Comparison of ENCODE assay signal across 8 cellular contexts in the genomic region with DNA sequence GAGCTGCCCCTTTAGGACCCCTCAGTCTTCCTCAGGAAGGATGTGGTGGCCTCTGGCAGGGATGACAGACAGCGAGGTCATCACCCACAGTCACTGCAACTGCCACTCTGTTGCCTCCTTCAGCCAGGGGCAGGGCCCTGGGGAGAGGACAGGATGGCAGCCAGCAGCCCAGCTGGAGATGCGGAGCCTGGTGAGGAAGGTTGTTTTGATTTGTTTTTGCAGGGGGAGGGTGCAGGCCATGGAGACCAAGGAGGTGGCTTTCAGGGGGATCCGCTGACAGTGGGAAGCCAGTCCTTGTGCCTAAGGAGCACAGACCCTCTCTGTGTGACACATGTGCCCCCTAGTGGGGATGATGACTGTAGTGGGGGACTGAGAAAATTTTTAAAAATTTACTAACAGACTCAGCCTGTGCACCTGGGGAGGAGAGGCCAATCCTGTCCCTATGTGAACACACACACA. TPM values are rescaled to one million over a fixed set of nuclear protein-coding genes. Genes with fewer than 3 reads are reported as not detected.
DNase-seq lines count a peak whose midpoint lies in the region; ATAC-seq and TF ChIP-seq lines count a peak whose summit lies in the region.

No MANE protein-coding gene starts in this region.

- POLR2A ChIA-PET in activated CD4-positive, alpha-beta T cell treated with anti-CD3 and anti-CD28 coated beads, Interleukin-2, amount 10 ng/mL, durations not matched to agents 7 days and 5 days (lab: Charles Lee), result no interaction called here

- peak; percentile 70 for DNase-seq in activated gamma-delta T cell treated with Interleukin-2 at 50 U/mL for 16 hours
- no peak for DNase-seq in activated gamma-delta T cell (lab: John Stamatoyannopoulos, UW)
- DNase-seq in NCI-H146 treated with DMSO at 0.1 percent for 48 hours (lab: John Stamatoyannopoulos, UW; ENCODE audit: unreplicated experiment), result peak; percentile 22
- peak; percentile 79 for DNase-seq in activated CD4-positive, alpha-beta T cell treated with anti-CD3 and anti-CD28 coated beads, Interleukin-2, amount 10 ng/mL, durations not matched to agents 7 days and 5 days
- DNase-seq in effector CD8-positive, alpha-beta T cell (lab: John Stamatoyannopoulos, UW), result peak; percentile 49
- DNase-seq in memory B cell (ENCODE audit: low spot score in 2 of 2), result peak; percentile 58 to 67
- no peak for DNase-seq in thoracic aorta (ENCODE audit: low spot score)

- no peaks in the 10 kb centered on the region for H3K27me3 ChIP-seq in thoracic aorta (replicated peaks; ENCODE audit: insufficient read depth)

- H3K27ac ChIP-seq in thoracic aorta, result no peak overlapping the region

- no peak overlapping the region for H3K27ac Mint-ChIP-seq in activated CD4-positive, alpha-beta T cell treated with anti-CD3 and anti-CD28 coated beads, Interleukin-2, amount 10 ng/mL, durations not matched to agents 7 days and 5 days
- no peak overlapping the region for H3K27ac Mint-ChIP-seq in memory B cell

- CTCF ChIA-PET in activated CD4-positive, alpha-beta T cell treated with anti-CD3 and anti-CD28 coated beads, Interleukin-2, amount 10 ng/mL, durations not matched to agents 7 days and 5 days (lab: Charles Lee), result interaction anchor here (1.4 to 3.3 kb wide), 3 partner anchors 11 to 162 kb away, joined by 4 to 19 read pairs (median 7); no protein-coding TSS in a partner anchor

- no peak overlapping the region for H3K4me3 Mint-ChIP-seq in activated CD4-positive, alpha-beta T cell treated with anti-CD3 and anti-CD28 coated beads, Interleukin-2, amount 10 ng/mL, durations not matched to agents 7 days and 5 days
- no peak overlapping the region for H3K4me3 Mint-ChIP-seq in memory B cell

- no peaks in the 10 kb centered on the region for H3K4me1 ChIP-seq in thoracic aorta (ENCODE audit: control insufficient read depth in 1 of 2, low read depth in 2 of 2)

- ATAC-seq in memory B cell (ENCODE audit: low read depth) (peak; percentile 98), thoracic aorta (ENCODE audit: insufficient number of reproducible peaks, low FRiP score, low read depth) (no peak), HG03460 (IDR thresholded peaks at IDR 0.05; ENCODE audit: unreplicated experiment) (no peak)

- H3K27me3 Mint-ChIP-seq in activated CD4-positive, alpha-beta T cell treated with anti-CD3 and anti-CD28 coated beads, Interleukin-2, amount 10 ng/mL, durations not matched to agents 7 days and 5 days, result peaks cover 14% of the 10 kb centered on the region
- H3K27me3 Mint-ChIP-seq in memory B cell, result peaks cover 2% of the 10 kb centered on the region

- no peaks in the 10 kb centered on the region for H3K36me3 ChIP-seq in thoracic aorta

- H3K4me3 ChIP-seq in thoracic aorta, result no peak overlapping the region

- no peaks in the 10 kb centered on the region for H3K9me3 Mint-ChIP-seq in activated CD4-positive, alpha-beta T cell treated with anti-CD3 and anti-CD28 coated beads, Interleukin-2, amount 10 ng/mL, durations not matched to agents 7 days and 5 days
- H3K9me3 Mint-ChIP-seq in memory B cell, result no peaks in the 10 kb centered on the region

- TF ChIP-seq CTCF in thoracic aorta (IDR thresholded peaks at IDR 0.05), result peak; percentile 71

- no peaks in the 10 kb centered on the region for H3K36me3 Mint-ChIP-seq in activated CD4-positive, alpha-beta T cell treated with anti-CD3 and anti-CD28 coated beads, Interleukin-2, amount 10 ng/mL, durations not matched to agents 7 days and 5 days (ENCODE audit: low read depth)
- no peaks in the 10 kb centered on the region for H3K36me3 Mint-ChIP-seq in memory B cell

- no peaks in the 10 kb centered on the region for H3K9me3 ChIP-seq in thoracic aorta

- peaks cover 12% of the 10 kb centered on the region for H3K4me1 Mint-ChIP-seq in activated CD4-positive, alpha-beta T cell treated with anti-CD3 and anti-CD28 coated beads, Interleukin-2, amount 10 ng/mL, durations not matched to agents 7 days and 5 days
- H3K4me1 Mint-ChIP-seq in memory B cell, result no peaks in the 10 kb centered on the region

RNA-seq across cellular contexts. Expression of a gene that starts 7.4 kb away (rescaled TPM):
- not detected for total RNA-seq in activated CD4-positive, alpha-beta T cell treated with anti-CD3 and anti-CD28 coated beads, Interleukin-2, amount 10 ng/mL, durations not matched to agents 7 days and 5 days
- total RNA-seq in thoracic aorta, result 1 to 10 TPM; 1.9 to 2.4 TPM

RNA-seq across cellular contexts. Expression of a gene that starts 9.7 kb away (rescaled TPM):
- not detected for total RNA-seq in activated CD4-positive, alpha-beta T cell treated with anti-CD3 and anti-CD28 coated beads, Interleukin-2, amount 10 ng/mL, durations not matched to agents 7 days and 5 days
- total RNA-seq in thoracic aorta, result 10 to 100 TPM in 1 of 2 donors, 1 to 10 TPM in 1; 8.3 to 17.7 TPM

RNA-seq across cellular contexts. Expression of a gene that starts 38.4 kb away (rescaled TPM):
- not detected for total RNA-seq in activated CD4-positive, alpha-beta T cell treated with anti-CD3 and anti-CD28 coated beads, Interleukin-2, amount 10 ng/mL, durations not matched to agents 7 days and 5 days
- 1 to 10 TPM in 1 of 2 donors, not detected in 1; 1.8 TPM for total RNA-seq in thoracic aorta

RNA-seq across cellular contexts. Expression of a gene that starts 46.0 kb away (rescaled TPM):
- 10 to 100 TPM; 37.1 to 41.6 TPM for total RNA-seq in activated CD4-positive, alpha-beta T cell treated with anti-CD3 and anti-CD28 coated beads, Interleukin-2, amount 10 ng/mL, durations not matched to agents 7 days and 5 days
- total RNA-seq in thoracic aorta, result 100 to 1,000 TPM in 1 of 2 donors, 10 to 100 TPM in 1; 91.6 to 153 TPM

Comparison
In these comparisons a context has a peak if more than half of its experiments do, and no peak if none do; other contexts are left out.
1. DNase-seq: peak in activated gamma-delta T cell treated with Interleukin-2 at 50 U/mL for 16 hours (single experiment), NCI-H146 treated with DMSO at 0.1 percent for 48 hours (single experiment), activated CD4-positive, alpha-beta T cell treated with anti-CD3 and anti-CD28 coated beads, Interleukin-2, amount 10 ng/mL, durations not matched to agents 7 days and 5 days (single experiment), effector CD8-positive, alpha-beta T cell (single experiment) and memory B cell (2 of 2); none in activated gamma-delta T cell (single experiment) and thoracic aorta (single experiment).
2. RNA of a gene that starts 9.7 kb away (total RNA-seq): 8.3 to 17.7 TPM in thoracic aorta; not detected in activated CD4-positive, alpha-beta T cell treated with anti-CD3 and anti-CD28 coated beads, Interleukin-2, amount 10 ng/mL, durations not matched to agents 7 days and 5 days; every median in the first group is over 4 times any median in the second.